Comparison of ENCODE assay signal across 10 cellular contexts in genomic region chr2:144938308-144938709, GRCh38.
DNase-seq lines count a peak whose midpoint lies in the region; ATAC-seq and TF ChIP-seq lines count a peak whose summit lies in the region.
"Had no signal": no experiment of that assay in that cellular context is flagged by ENCODE, and none has a peak within 500 bp of the region (broad histone marks: within the 10 kb centered on the region; RNA-seq: fewer than 3 reads in every experiment).

No MANE protein-coding gene starts in this region.

- peak; percentile 70 for DNase-seq in MCF 10A (ENCODE audit: unreplicated experiment)
- peak; percentile 35 for DNase-seq in kidney epithelial cell (ENCODE audit: low read depth)
- DNase-seq in smooth muscle cell of the brain vasculature (ENCODE audit: low read depth, low spot score), result peak; percentile 80
- no peak for DNase-seq in CD14-positive monocyte (ENCODE audit: low spot score)
- no peak for DNase-seq in activated naive CD4-positive, alpha-beta T cell treated with anti-CD3 and anti-CD28 coated beads, Interleukin-2, amount 50 U/mL, for 72 hours (ENCODE audit: low spot score in 2 of 2)
- no peak for DNase-seq in T-helper 2 cell
- DNase-seq: T-helper 1 cell had no signal

- no peaks in the 10 kb centered on the region for H3K27me3 Mint-ChIP-seq in MCF 10A (ENCODE audit: insufficient read depth, unreplicated experiment)
- H3K27me3 Mint-ChIP-seq in CD14-positive monocyte (ENCODE audit: low read depth in 3 of 3), result no peaks in the 10 kb centered on the region

- ATAC-seq in GM18861 (IDR thresholded peaks at IDR 0.05; ENCODE audit: unreplicated experiment), result no peak
- no peak for ATAC-seq in activated naive CD4-positive, alpha-beta T cell treated with anti-CD3 and anti-CD28 coated beads, Interleukin-2, amount 50 U/mL, for 72 hours
- ATAC-seq: GM12878 had no signal

- H3K4me1 Mint-ChIP-seq in MCF 10A (ENCODE audit: insufficient read depth, unreplicated experiment) (peaks cover 17% of the 10 kb centered on the region), CD14-positive monocyte (peaks cover 17% of the 10 kb centered on the region)

- POLR2A ChIA-PET in HEK293 (lab: Yijun Ruan, JAX), result no interaction called here
- POLR2A ChIA-PET in MCF 10A (lab: Yijun Ruan, JAX), result interaction anchor here (0.8 to 1.6 kb wide), 3 partner anchors 13 to 123 kb away, joined by 3 to 5 read pairs (median 3); no protein-coding TSS in a partner anchor

- TF ChIP-seq CTCF in HEK293 (tag by site-specific recombination; IDR thresholded peaks at IDR 0.05), result no peak
- TF ChIP-seq CTCF in MCF 10A (IDR thresholded peaks at IDR 0.05; ENCODE audit: unreplicated experiment), result no peak
- no peak for TF ChIP-seq CTCF in kidney epithelial cell (IDR thresholded peaks at IDR 0.05; ENCODE audit: insufficient read depth, low read length, poor library complexity, severe bottlenecking)
- TF ChIP-seq CTCF in CD14-positive monocyte (IDR thresholded peaks at IDR 0.05), result no peak

- BruUV-seq in MCF 10A (replicated peaks; lab: Mats Ljungman, UMichigan), result no TSS peak

- H3K36me3 Mint-ChIP-seq in MCF 10A (ENCODE audit: insufficient read depth, unreplicated experiment) (no peaks in the 10 kb centered on the region), CD14-positive monocyte (no peaks in the 10 kb centered on the region)
- no peaks in the 10 kb centered on the region for H3K36me3 Mint-ChIP-seq in activated naive CD4-positive, alpha-beta T cell treated with anti-CD3 and anti-CD28 coated beads, Interleukin-2, amount 50 U/mL, for 72 hours

- H3K9me3 Mint-ChIP-seq in MCF 10A (ENCODE audit: unreplicated experiment) (no peaks in the 10 kb centered on the region), CD14-positive monocyte (peaks cover 0 to 10% (median 0%) of the 10 kb centered on the region in 7 donors)
- no peaks in the 10 kb centered on the region for H3K9me3 Mint-ChIP-seq in activated naive CD4-positive, alpha-beta T cell treated with anti-CD3 and anti-CD28 coated beads, Interleukin-2, amount 50 U/mL, for 72 hours

- H3K36me3 ChIP-seq in HEK293 (ENCODE audit: control insufficient read depth in 2 of 2, insufficient read depth in 1 of 2, low read length in 2 of 2) (no peaks in the 10 kb centered on the region), kidney epithelial cell (ENCODE audit: control insufficient read depth, insufficient read depth, low read length) (no peaks in the 10 kb centered on the region)

- H3K27ac ChIP-seq in HEK293 (ENCODE audit: extremely low read depth, low read depth, low read length), result peak overlapping the region; percentile 9; the same call in 1 of the 2 replicates

- H3K4me3 Mint-ChIP-seq in MCF 10A (ENCODE audit: unreplicated experiment), result peak overlapping the region; percentile 52
- no peak overlapping the region for H3K4me3 Mint-ChIP-seq in CD14-positive monocyte

- H3K4me3 ChIP-seq in HEK293 (ENCODE audit: low read depth, low read length) (no peak overlapping the region), kidney epithelial cell (ENCODE audit: low read depth, low read length) (no peak overlapping the region)
- H3K4me3 ChIP-seq: GM12878 had no signal

- CTCF ChIA-PET in HEK293 (lab: Yijun Ruan, JAX) (no interaction called here), MCF 10A (lab: Yijun Ruan, JAX) (no interaction called here)

- no peaks in the 10 kb centered on the region for H3K9me3 ChIP-seq in HEK293 (ENCODE audit: control insufficient read depth, insufficient read depth, low read depth, low read length)

- intact Hi-C loops in MCF 10A (cut with micrococcal nuclease), result no loop called here
- intact Hi-C loops in CD14-positive monocyte (cut with micrococcal nuclease), result no loop called here

- peak overlapping the region; percentile 97 for H3K27ac Mint-ChIP-seq in MCF 10A (ENCODE audit: low read depth, unreplicated experiment)
- peak overlapping the region in 2 of 7 donors; percentile 19 to 51 for H3K27ac Mint-ChIP-seq in CD14-positive monocyte
- no peak overlapping the region for H3K27ac Mint-ChIP-seq in activated naive CD4-positive, alpha-beta T cell treated with anti-CD3 and anti-CD28 coated beads, Interleukin-2, amount 50 U/mL, for 72 hours

- peaks cover 3% of the 10 kb centered on the region for H3K4me1 ChIP-seq in HEK293 (ENCODE audit: control insufficient read depth, insufficient read depth, low read length)

- no peaks in the 10 kb centered on the region for H3K27me3 ChIP-seq in kidney epithelial cell (ENCODE audit: control insufficient read depth, insufficient read depth, low read length)

TF ChIP-seq in HEK293, 187 proteins besides CTCF, POLR2A, EP300 and RAD21:
- TF ChIP-seq ZNF660 (tag by site-specific recombination; IDR thresholded peaks at IDR 0.05) (no peak), TSHZ1 (tag by site-specific recombination; IDR thresholded peaks at IDR 0.05; ENCODE audit: borderline replicate concordance) (no peak), ZNF223 (tag by site-specific recombination; IDR thresholded peaks at IDR 0.05) (no peak), ZNF664 (tag by site-specific recombination; IDR thresholded peaks at IDR 0.05) (no peak), ZNF335 (tag by site-specific recombination; conservative IDR thresholded peaks at IDR 0.05) (0 out of 2 replicates have a peak, but pooled peaks have one; percentile 22), ZBTB17 (tag by site-specific recombination; IDR thresholded peaks at IDR 0.05) (0 out of 2 replicates have a peak, but pooled peaks have one; percentile 12), SP3 (tag by site-specific recombination; IDR thresholded peaks at IDR 0.05) (no peak), MZF1 (tag by site-specific recombination; IDR thresholded peaks at IDR 0.05; ENCODE audit: borderline replicate concordance) (peak; percentile 29; the same call in 1 of the 2 replicates), ZNF341 (tag by site-specific recombination; IDR thresholded peaks at IDR 0.05; ENCODE audit: low read depth) (peak; percentile 48; the same call in 1 of the 2 replicates), ZNF280C (tag by site-specific recombination; IDR thresholded peaks at IDR 0.05) (no peak)

Comparison
In these comparisons a context has a peak if more than half of its experiments do, and no peak if none do; other contexts are left out.
1. DNase-seq: peak in MCF 10A (single experiment), kidney epithelial cell (single experiment) and smooth muscle cell of the brain vasculature (single experiment); none in CD14-positive monocyte (single experiment), activated naive CD4-positive, alpha-beta T cell treated with anti-CD3 and anti-CD28 coated beads, Interleukin-2, amount 50 U/mL, for 72 hours (0 of 2) and T-helper 2 cell (0 of 5).